In the genomic region with DNA sequence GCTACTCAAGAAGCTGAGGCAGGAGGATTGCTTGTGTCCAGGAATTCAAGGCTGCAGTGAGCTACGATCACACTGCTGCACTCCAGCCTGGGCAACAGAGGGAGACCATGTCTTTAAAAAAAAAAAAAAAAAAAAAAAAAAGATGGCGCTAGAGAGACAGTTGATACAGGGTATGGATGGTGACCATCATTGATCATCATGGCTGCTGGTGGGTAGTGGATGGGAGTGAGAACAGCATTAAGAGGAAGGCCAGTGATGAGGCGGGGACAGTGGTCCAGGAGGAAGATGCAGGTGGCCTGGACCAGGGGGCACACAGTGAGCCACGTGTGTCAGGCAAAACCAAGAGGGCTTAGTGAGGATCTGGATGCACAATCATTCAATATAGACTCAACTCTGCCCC, we compare ENCODE assay signal across 1 cellular context.
TF ChIP-seq lines count a peak whose summit lies in the region.

No MANE protein-coding gene starts in this region.

TF ChIP-seq in IMR-90, 13 proteins besides CTCF, POLR2A, EP300 and RAD21 (continued from another document):
- TF ChIP-seq, protein P1, sequence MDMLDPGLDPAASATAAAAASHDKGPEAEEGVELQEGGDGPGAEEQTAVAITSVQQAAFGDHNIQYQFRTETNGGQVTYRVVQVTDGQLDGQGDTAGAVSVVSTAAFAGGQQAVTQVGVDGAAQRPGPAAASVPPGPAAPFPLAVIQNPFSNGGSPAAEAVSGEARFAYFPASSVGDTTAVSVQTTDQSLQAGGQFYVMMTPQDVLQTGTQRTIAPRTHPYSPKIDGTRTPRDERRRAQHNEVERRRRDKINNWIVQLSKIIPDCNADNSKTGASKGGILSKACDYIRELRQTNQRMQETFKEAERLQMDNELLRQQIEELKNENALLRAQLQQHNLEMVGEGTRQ (IDR thresholded peaks at IDR 0.05; ENCODE audit: low read depth, low read length): no peak
- TF ChIP-seq RCOR1 (IDR thresholded peaks at IDR 0.05; ENCODE audit: insufficient replicate concordance, low read length) (no peak), SMC3 (IDR thresholded peaks at IDR 0.05; ENCODE audit: low read depth, low read length) (no peak), NFE2L2 (IDR thresholded peaks at IDR 0.05; ENCODE audit: low read depth, low read length) (no peak)
